8 cellular contexts compared by ENCODE assay signal in genomic region chr19:342801-343421, GRCh38. TPM values are rescaled to one million over a fixed set of nuclear protein-coding genes. Genes with fewer than 3 reads are reported as not detected.
DNase-seq lines count a peak whose midpoint lies in the region; ATAC-seq, FAIRE-seq and TF ChIP-seq lines count a peak whose summit lies in the region.

No MANE protein-coding gene starts in this region.

- in situ Hi-C loops in astrocyte of the cerebellum (cut with HindIII; ENCODE audit: low sequenced_read_pairs): no loop called here

- no peaks in the 10 kb centered on the region for H3K9me3 ChIP-seq in iPS-15b (ENCODE audit: control insufficient read depth, insufficient read depth, low read length)
- H3K9me3 ChIP-seq in smooth muscle cell (replicated peaks; ENCODE audit: low read depth): no peaks in the 10 kb centered on the region

- H3K36me3 Mint-ChIP-seq in CD14-positive monocyte: peaks cover 19 to 21% of the 10 kb centered on the region in 2 donors

- H3K4me2 ChIP-seq in smooth muscle cell: peak overlapping the region; percentile 91

- peaks cover 13% of the 10 kb centered on the region for H3K27me3 ChIP-seq in iPS-15b (ENCODE audit: control insufficient read depth, insufficient read depth, low read length)
- H3K27me3 ChIP-seq in smooth muscle cell (ENCODE audit: low read depth): no peaks in the 10 kb centered on the region

- intact Hi-C loops in CD14-positive monocyte (cut with micrococcal nuclease): loop anchor here (5.0 to 10.0 kb wide), 2 partner anchors 142 to 164 kb away; partner anchors contain the start of gene TPGS1 (in 1 of the 2)

- no peak for FAIRE-seq in D721Med (lab: Jason Lieb, UNC)
- FAIRE-seq in GM12891 (lab: Jason Lieb, UNC): no peak

- H3K27ac Mint-ChIP-seq in CD14-positive monocyte: peak overlapping the region; percentile 76 to 98 (median 93)

- TF ChIP-seq POLR2A in GM12891 (IDR thresholded peaks at IDR 0.05; ENCODE audit: low read depth, low read length): no peak

- H3K9me3 Mint-ChIP-seq in CD14-positive monocyte: peaks cover 0 to 8% (median 5%) of the 10 kb centered on the region in 7 donors

- H3F3A ChIP-seq in smooth muscle cell (ENCODE audit: low read depth): no peaks in the 10 kb centered on the region

- no peak for ATAC-seq in HG03432 (IDR thresholded peaks at IDR 0.05; ENCODE audit: unreplicated experiment)

- peak overlapping the region; percentile 75 for H3K27ac ChIP-seq in smooth muscle cell (ENCODE audit: low read depth)

- H3K4me3 Mint-ChIP-seq in CD14-positive monocyte: peak overlapping the region; percentile 87 to 88

- peaks cover 18 to 27% (median 22%) of the 10 kb centered on the region in 3 donors for H3K27me3 Mint-ChIP-seq in CD14-positive monocyte (ENCODE audit: low read depth in 3 of 3)

- peak overlapping the region; percentile 87 for H3K9ac ChIP-seq in iPS-15b (ENCODE audit: low read depth, low read length)
- H3K9ac ChIP-seq in smooth muscle cell (ENCODE audit: low read depth): peak overlapping the region; percentile 88

- TF ChIP-seq CTCF in CD14-positive monocyte (IDR thresholded peaks at IDR 0.05): no peak
- TF ChIP-seq CTCF in LNCaP clone FGC (IDR thresholded peaks at IDR 0.05; ENCODE audit: control insufficient read depth, extremely low read depth, insufficient read depth): no peak
- no peak for TF ChIP-seq CTCF in astrocyte of the cerebellum (IDR thresholded peaks at IDR 0.05; ENCODE audit: low read depth, low read length, missing control alignments)
- no peak for TF ChIP-seq CTCF in smooth muscle cell (IDR thresholded peaks at IDR 0.05; ENCODE audit: borderline replicate concordance, insufficient read depth, poor library complexity, severe bottlenecking)
- TF ChIP-seq CTCF in D721Med (IDR thresholded peaks at IDR 0.05; ENCODE audit: insufficient read depth, missing control alignments): no peak

- no peak overlapping the region for H2AFZ ChIP-seq in smooth muscle cell (ENCODE audit: low read depth)

- H3K4me1 ChIP-seq in iPS-15b (ENCODE audit: control insufficient read depth, insufficient read depth, low read length) (peaks cover 12% of the 10 kb centered on the region), smooth muscle cell (ENCODE audit: low read depth) (peaks cover 20% of the 10 kb centered on the region)

- 51% methylated on average over 14 of the region's 14 CpGs for WGBS in smooth muscle cell (ENCODE audit: low lambda C conversion rate)

- H3K4me1 Mint-ChIP-seq in CD14-positive monocyte: peaks cover 69% of the 10 kb centered on the region

- H3K4me3 ChIP-seq in LNCaP clone FGC (ENCODE audit: low read depth, low read length) (peak overlapping the region; percentile 63; the same call in 1 of the 2 replicates), astrocyte of the cerebellum (ENCODE audit: low read depth, low read length) (peak overlapping the region; percentile 62), iPS-15b (ENCODE audit: low read depth, low read length) (peak overlapping the region; percentile 59), smooth muscle cell (peak overlapping the region; percentile 97)

- H3K36me3 ChIP-seq in iPS-15b (ENCODE audit: control insufficient read depth, insufficient read depth, low read length) (peaks cover 20% of the 10 kb centered on the region), smooth muscle cell (ENCODE audit: low read depth) (no peaks in the 10 kb centered on the region)

- DNase-seq in CD14-positive monocyte (ENCODE audit: low spot score): peak; percentile 82
- DNase-seq in LNCaP clone FGC (ENCODE audit: low read depth): no peak
- DNase-seq in astrocyte of the cerebellum (ENCODE audit: low read depth): peak; percentile 75
- DNase-seq in smooth muscle cell (lab: John Stamatoyannopoulos, UW; ENCODE audit: unreplicated experiment): no peak
- no peak for DNase-seq in D721Med (ENCODE audit: insufficient read length, low spot score)
- no peak for DNase-seq in GM12891 (ENCODE audit: insufficient read length, low spot score)

- peaks cover 55% of the 10 kb centered on the region for H4K20me1 ChIP-seq in smooth muscle cell (ENCODE audit: low read depth)

- peaks cover 63% of the 10 kb centered on the region for H3K79me2 ChIP-seq in smooth muscle cell (ENCODE audit: low read depth)

TF ChIP-seq in GM12891, 5 proteins besides CTCF, POLR2A, EP300 and RAD21:
- no peak for TF ChIP-seq POU2F2 (IDR thresholded peaks at IDR 0.05; ENCODE audit: low read depth, low read length)
- TF ChIP-seq SPI1 (IDR thresholded peaks at IDR 0.05; ENCODE audit: low read depth, low read length): no peak
- no peak for TF ChIP-seq PAX5 (IDR thresholded peaks at IDR 0.05; ENCODE audit: insufficient read depth, low read length, severe bottlenecking)

RNA-seq across cellular contexts. Expression of gene MIER2, which starts 1.7 kb away (rescaled TPM):
- polyA plus RNA-seq in CD14-positive monocyte: 1 to 10 TPM; 3.6 to 6.9 TPM
- 12.7 and 16.3 TPM in 2 replicates for total RNA-seq in smooth muscle cell
- 79.5 and 79.7 TPM in 2 replicates for polyA plus RNA-seq in smooth muscle cell
- 18.6 TPM for polyA plus RNA-seq in GM12891 (2012; ENCODE audit: low read depth, missing spikeins)

RNA-seq across cellular contexts. Expression of gene PLPP2, which starts 51.7 kb away (rescaled TPM):
- polyA plus RNA-seq in CD14-positive monocyte (not detected), smooth muscle cell (4.8 and 15.1 TPM in 2 replicates)
- total RNA-seq in smooth muscle cell: 6.0 and 6.2 TPM in 2 replicates
- polyA plus RNA-seq in GM12891 (2012; ENCODE audit: low read depth, missing spikeins): 0.18 TPM

Comparison
In these comparisons a context has a peak if more than half of its experiments do, and no peak if none do; other contexts are left out.
1. DNase-seq: peak in CD14-positive monocyte (single experiment) and astrocyte of the cerebellum (single experiment); none in LNCaP clone FGC (single experiment), smooth muscle cell (single experiment), D721Med (single experiment) and GM12891 (single experiment).
2. RNA of gene MIER2, which starts 1.7 kb away (polyA plus RNA-seq): 79.5 to 79.7 TPM in smooth muscle cell; 3.6 to 6.9 TPM in CD14-positive monocyte; every median in the first group is over 10 times any median in the second.
3. Peak in every context shown above with its lines, with median percentiles within 50 percentile points of each other: H3K4me3 ChIP-seq.